In the genomic region with DNA sequence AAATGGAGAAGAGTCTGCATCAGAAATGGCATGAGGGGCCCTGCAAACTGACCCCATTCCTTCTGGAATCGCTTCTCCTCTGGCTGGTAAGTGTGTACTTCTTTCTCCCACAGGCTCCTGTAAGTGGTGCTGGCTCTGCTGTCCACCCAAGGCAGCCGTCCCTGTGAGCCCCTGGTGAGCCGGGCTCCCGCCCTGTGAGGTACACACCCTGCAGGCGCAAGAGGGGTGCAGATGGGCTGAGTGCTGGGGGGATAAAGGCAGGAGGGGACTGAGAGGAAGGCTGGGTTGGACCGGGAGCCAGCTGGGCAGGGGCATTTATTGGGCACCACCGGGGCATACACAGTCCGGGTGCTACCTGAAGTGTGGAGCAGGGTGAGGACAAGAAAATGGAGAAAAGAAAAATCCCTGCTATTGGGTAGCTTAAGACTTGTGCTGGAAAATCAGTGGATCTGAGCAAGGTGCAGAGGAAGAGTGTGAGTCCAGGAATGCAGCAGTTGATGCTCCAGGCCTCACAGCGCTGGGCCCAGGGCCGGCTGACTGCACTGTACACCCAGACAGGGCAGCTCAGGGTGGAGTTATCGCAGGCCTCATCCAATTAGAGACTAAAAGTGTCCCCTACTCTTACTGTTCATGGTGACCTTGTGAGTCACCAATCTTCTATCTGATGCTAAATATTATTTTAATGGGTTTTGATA, we compare ENCODE assay signal across 27 cellular contexts.
"Had no signal": no experiment of that assay in that cellular context is flagged by ENCODE, and none has a peak within 500 bp of the region (broad histone marks: within the 10 kb centered on the region; RNA-seq: fewer than 3 reads in every experiment).

No MANE protein-coding gene starts in this region.

- H2AFZ ChIP-seq: neural progenitor cell had no signal

- H3K27ac Mint-ChIP-seq: immature natural killer cell; mesothelial cell of epicardium; naive B cell; natural killer cell; nephron progenitor cell; stimulated activated memory B cell treated with anti-CD40 and anti-IgM and Interleukin-4, amounts not matched to agents 10 μg/mL and 1 μg/mL and 100 μg/mL, for 72 hours had no signal

- H3K36me3 Mint-ChIP-seq: immature natural killer cell; mesothelial cell of epicardium; naive B cell; natural killer cell; neural progenitor cell; stimulated activated memory B cell treated with anti-CD40 and anti-IgM and Interleukin-4, amounts not matched to agents 10 μg/mL and 1 μg/mL and 100 μg/mL, for 72 hours had no signal

- H3K27ac ChIP-seq: left lung, neural progenitor cell, pancreas, prostate gland, sigmoid colon, spleen, suprapubic skin, thoracic aorta, tibial nerve, upper lobe of left lung, vagina had no signal

- H3K4me2 ChIP-seq: neural progenitor cell had no signal

- H3K36me3 ChIP-seq: left lung, neural progenitor cell, pancreas, prostate gland, sigmoid colon, spleen, suprapubic skin, thoracic aorta, tibial nerve, upper lobe of left lung, vagina had no signal

- H3K4me3 Mint-ChIP-seq: mesothelial cell of epicardium; naive B cell; natural killer cell; nephron progenitor cell; neural progenitor cell; stimulated activated memory B cell treated with anti-CD40 and anti-IgM and Interleukin-4, amounts not matched to agents 10 μg/mL and 1 μg/mL and 100 μg/mL, for 72 hours had no signal

- H3K9me3 Mint-ChIP-seq: immature natural killer cell; mesothelial cell of epicardium; naive B cell; natural killer cell; neural progenitor cell; stimulated activated memory B cell treated with anti-CD40 and anti-IgM and Interleukin-4, amounts not matched to agents 10 μg/mL and 1 μg/mL and 100 μg/mL, for 72 hours had no signal

- H3K4me1 ChIP-seq: left lung, neural progenitor cell, pancreas, prostate gland, vagina had no signal

- H3K9ac ChIP-seq: neural progenitor cell had no signal

- H3K4me1 Mint-ChIP-seq: natural killer cell; stimulated activated memory B cell treated with anti-CD40 and anti-IgM and Interleukin-4, amounts not matched to agents 10 μg/mL and 1 μg/mL and 100 μg/mL, for 72 hours had no signal

- H3K4me3 ChIP-seq: left lung, lung, neural progenitor cell, pancreas, prostate gland, sigmoid colon, spleen, suprapubic skin, thoracic aorta, tibial nerve, upper lobe of left lung, vagina had no signal

- ATAC-seq: left colon; left lung; natural killer cell; stimulated activated memory B cell treated with anti-CD40 and anti-IgM and Interleukin-4, amounts not matched to agents 10 μg/mL and 1 μg/mL and 100 μg/mL, for 72 hours had no signal

- DNase-seq: hypothalamus; immature natural killer cell; kidney; left colon; left lung; mesendoderm; naive B cell; natural killer cell; nephron progenitor cell; pancreas; right cardiac atrium; sigmoid colon; small intestine; spleen; stimulated activated CD4-positive, alpha-beta T cell treated with anti-CD3 and anti-CD28 coated beads, Interleukin-4, amount 100 ng/mL, for 24 hours; stimulated activated naive CD4-positive, alpha-beta T cell treated with Interleukin-2 at 50 U/mL for 16 hours; upper lobe of left lung had no signal

- FAIRE-seq: islet of Langerhans, kidney, pancreas, small intestine had no signal

- H3K27me3 ChIP-seq: neural progenitor cell, sigmoid colon, spleen, tibial nerve, upper lobe of left lung, vagina had no signal

- H3K9me3 ChIP-seq: left lung, pancreas, prostate gland, sigmoid colon, spleen, suprapubic skin, thoracic aorta, tibial nerve, upper lobe of left lung, vagina had no signal
